ENCODE assay signal across 1 cellular context in the genomic region with DNA sequence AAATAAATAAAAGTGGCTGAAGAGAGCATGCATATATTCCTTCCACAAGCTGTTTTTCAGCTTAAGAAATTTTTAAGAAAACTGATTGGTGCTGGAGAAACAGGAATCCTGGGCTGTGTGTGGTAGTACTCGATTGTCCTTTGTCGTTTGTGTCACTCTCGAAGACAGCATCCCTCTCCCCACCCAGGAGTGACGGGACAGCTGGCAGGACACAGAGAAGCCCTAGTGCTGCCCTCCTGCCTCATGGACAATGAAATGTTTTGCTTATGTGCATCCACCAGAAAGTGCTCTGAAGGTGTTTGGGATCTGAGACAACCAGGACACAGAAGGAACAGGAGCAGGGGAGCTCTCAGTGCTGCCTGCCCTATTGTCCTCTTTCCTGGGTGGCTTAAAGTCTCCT.
TF ChIP-seq lines count a peak whose summit lies in the region.

No MANE protein-coding gene starts in this region.

TF ChIP-seq in K562, 482 proteins besides CTCF, POLR2A, EP300 and RAD21:
- TF ChIP-seq MECOM (CRISPR knock-in tag; IDR thresholded peaks at IDR 0.05) (no peak), GABPB1 (CRISPR knock-in tag; IDR thresholded peaks at IDR 0.05) (no peak), ILK (tag; IDR thresholded peaks at IDR 0.05; ENCODE audit: borderline replicate concordance, low read depth) (no peak), EGR1 (conservative IDR thresholded peaks at IDR 0.05) (no peak), KLF10 (CRISPR knock-in tag; IDR thresholded peaks at IDR 0.05) (no peak), SOX6 (IDR thresholded peaks at IDR 0.05) (no peak), ZNF263 (CRISPR knock-in tag; IDR thresholded peaks at IDR 0.05; ENCODE audit: borderline replicate concordance) (no peak), ZNF77 (CRISPR knock-in tag; IDR thresholded peaks at IDR 0.05) (no peak), ZNF197 (CRISPR knock-in tag; IDR thresholded peaks at IDR 0.05; ENCODE audit: low read depth) (no peak), HEY1 (CRISPR knock-in tag; IDR thresholded peaks at IDR 0.05; ENCODE audit: borderline replicate concordance) (no peak), HDAC8 (tag; IDR thresholded peaks at IDR 0.05) (no peak)
- TF ChIP-seq, protein P1, sequence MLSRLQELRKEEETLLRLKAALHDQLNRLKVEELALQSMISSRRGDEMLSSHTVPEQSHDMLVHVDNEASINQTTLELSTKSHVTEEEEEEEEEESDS (CRISPR knock-in tag; IDR thresholded peaks at IDR 0.05), result no peak
- TF ChIP-seq, protein P2, sequence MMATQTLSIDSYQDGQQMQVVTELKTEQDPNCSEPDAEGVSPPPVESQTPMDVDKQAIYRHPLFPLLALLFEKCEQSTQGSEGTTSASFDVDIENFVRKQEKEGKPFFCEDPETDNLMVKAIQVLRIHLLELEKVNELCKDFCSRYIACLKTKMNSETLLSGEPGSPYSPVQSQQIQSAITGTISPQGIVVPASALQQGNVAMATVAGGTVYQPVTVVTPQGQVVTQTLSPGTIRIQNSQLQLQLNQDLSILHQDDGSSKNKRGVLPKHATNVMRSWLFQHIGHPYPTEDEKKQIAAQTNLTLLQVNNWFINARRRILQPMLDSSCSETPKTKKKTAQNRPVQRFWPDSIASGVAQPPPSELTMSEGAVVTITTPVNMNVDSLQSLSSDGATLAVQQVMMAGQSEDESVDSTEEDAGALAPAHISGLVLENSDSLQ (IDR thresholded peaks at IDR 0.05), result no peak
